Comparison of ENCODE assay signal across 8 cellular contexts in the genomic region with DNA sequence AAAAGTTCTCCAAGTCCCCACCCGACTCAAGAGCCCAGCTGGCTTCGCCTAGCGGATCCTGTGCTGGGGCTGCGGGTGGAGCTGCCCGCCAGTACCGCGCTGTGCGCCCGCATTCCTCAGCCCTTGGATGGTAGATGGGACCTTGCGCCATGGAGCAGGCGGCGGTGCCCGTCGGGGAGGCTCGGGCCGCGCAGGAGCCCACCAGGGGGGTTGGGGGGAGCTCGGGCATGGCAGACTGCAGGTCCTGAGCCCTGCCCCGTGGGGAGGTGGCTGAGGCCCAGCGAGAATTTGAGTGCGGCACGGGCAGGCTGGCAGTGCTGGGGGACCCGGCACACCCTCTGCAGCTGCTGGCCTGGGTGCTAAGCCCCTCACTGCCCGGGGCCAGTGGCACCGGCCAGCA.
"Had no signal": no experiment of that assay in that cellular context is flagged by ENCODE, and none has a peak within 500 bp of the region (broad histone marks: within the 10 kb centered on the region; RNA-seq: fewer than 3 reads in every experiment).

No MANE protein-coding gene starts in this region.

- H3K4me2 ChIP-seq: GM23338 had no signal

- FAIRE-seq: H1, HepG2 had no signal

- ATAC-seq: GM23338, HepG2 had no signal

- DNase-seq: H9, HCEC 1CT, HFFc6, KG1 had no signal

- H3K4me3 ChIP-seq: GM23338 had no signal

- H2AFZ ChIP-seq: GM23338 had no signal

- H3K27ac ChIP-seq: HL-60 had no signal
